Comparison of ENCODE assay signal across 10 cellular contexts in the genomic region with DNA sequence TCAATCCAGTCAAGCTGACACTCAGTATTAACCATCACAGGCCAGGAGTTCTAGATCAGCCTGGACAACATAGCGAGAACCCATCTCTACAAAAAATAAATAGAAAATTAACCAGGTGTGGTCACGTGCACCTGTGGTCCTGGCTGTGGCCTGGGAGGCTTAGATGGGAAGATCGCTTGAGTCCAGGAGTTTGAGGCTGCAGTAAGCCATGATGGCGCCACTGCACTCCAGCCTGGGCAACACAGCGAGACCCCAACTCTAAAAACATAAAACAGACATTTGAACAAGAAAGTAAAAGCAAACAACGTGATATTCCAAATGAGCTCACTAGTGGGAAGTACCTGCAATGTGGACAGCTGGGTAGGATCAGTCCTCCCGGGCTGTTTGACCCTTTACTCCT.
"Had no signal": no experiment of that assay in that cellular context is flagged by ENCODE, and none has a peak within 500 bp of the region (broad histone marks: within the 10 kb centered on the region; RNA-seq: fewer than 3 reads in every experiment).

No MANE protein-coding gene starts in this region.

- H3K36me3 ChIP-seq: HAP-1 had no signal

- ATAC-seq: GM23338, HCT116 had no signal

- H3K27ac Mint-ChIP-seq: GM23338, H9, HFFc6 had no signal

- H3K4me1 ChIP-seq: HAP-1 had no signal

- H3K9me3 ChIP-seq: HAP-1 had no signal

- H3K9ac ChIP-seq: GM23248 had no signal

- H3K4me2 ChIP-seq: GM23338 had no signal

- FAIRE-seq: H1, H54 had no signal

- H3K27ac ChIP-seq: GM23248 had no signal

- DNase-seq: GM23248, GOT3, H9, HCEC 1CT, HFFc6 had no signal

- H2AFZ ChIP-seq: GM23248, GM23338 had no signal

- H3K4me1 Mint-ChIP-seq: GM23338, H9 had no signal

- H3K4me3 Mint-ChIP-seq: GM23338, H9, HFFc6 had no signal

- H3K4me3 ChIP-seq: GM23248, GM23338, HAP-1 had no signal
